16 cellular contexts compared by ENCODE assay signal in genomic region chr15:38283010-38283409, GRCh38. TPM values are rescaled to one million over a fixed set of nuclear protein-coding genes. Genes with fewer than 3 reads are reported as not detected.
DNase-seq lines count a peak whose midpoint lies in the region; ATAC-seq, FAIRE-seq and TF ChIP-seq lines count a peak whose summit lies in the region.
"Had no signal": no experiment of that assay in that cellular context is flagged by ENCODE, and none has a peak within 500 bp of the region (broad histone marks: within the 10 kb centered on the region; RNA-seq: fewer than 3 reads in every experiment).

No MANE protein-coding gene starts in this region.

- peak; percentile 5 for DNase-seq in NCI-H82 (lab: John Stamatoyannopoulos, UW)
- DNase-seq in NCI-H82 treated with DMSO at 0.1 percent for 48 hours (lab: John Stamatoyannopoulos, UW; ENCODE audit: unreplicated experiment) = no peak
- DNase-seq in GM12878 (ENCODE audit: low read depth, low spot score) = no peak
- DNase-seq in endodermal cell = no peak
- no peak for DNase-seq in medulla oblongata (ENCODE audit: extremely low spot score)
- DNase-seq in SHP77 (lab: John Stamatoyannopoulos, UW) = no peak
- DNase-seq: 8988T; ACHN; Calu3; CD4-positive, alpha-beta T cell; DMS 273 treated with DMSO at 0.1 percent for 48 hours; GOT3; H9 had no signal

- H3K4me1 Mint-ChIP-seq in endodermal cell = peaks cover 29% of the 10 kb centered on the region

- no peaks in the 10 kb centered on the region for H3K79me2 ChIP-seq in GM12878 (ENCODE audit: control insufficient read depth, insufficient read depth, low read length)

- no peak overlapping the region for H3K9ac ChIP-seq in GM12878 (ENCODE audit: control insufficient read depth, insufficient read depth, low read length)
- H3K9ac ChIP-seq in endodermal cell (ENCODE audit: extremely low read depth, low read length, poor library complexity, severe bottlenecking) = no peak overlapping the region
- H3K9ac ChIP-seq: BLaER1 treated with 17β-estradiol and CSF1 and Interleukin-3, amounts not matched to agents 10 nM and 100 nM had no signal

- no peak overlapping the region for H2AFZ ChIP-seq in GM12878 (ENCODE audit: control insufficient read depth, low read depth, low read length)

- no peaks in the 10 kb centered on the region for H3K36me3 ChIP-seq in GM12878 (ENCODE audit: control insufficient read depth in 2 of 2, insufficient read depth in 2 of 2, low read length in 1 of 2)
- H3K36me3 ChIP-seq in endodermal cell (ENCODE audit: control insufficient read depth, insufficient read depth, low read length) = peaks cover 22% of the 10 kb centered on the region

- H3K27ac ChIP-seq in GM12878 (ENCODE audit: control insufficient read depth, insufficient read depth) (no peak overlapping the region), endodermal cell (ENCODE audit: low read depth, low read length) (no peak overlapping the region)
- H3K27ac ChIP-seq: BLaER1 treated with 17β-estradiol and CSF1 and Interleukin-3, amounts not matched to agents 10 nM and 100 nM had no signal

- no peaks in the 10 kb centered on the region for H3K27me3 Mint-ChIP-seq in endodermal cell (ENCODE audit: insufficient read depth)

- H3K27ac Mint-ChIP-seq in endodermal cell = peak overlapping the region; percentile 11
- H3K27ac Mint-ChIP-seq: CD4-positive, alpha-beta T cell had no signal

- POLR2A ChIA-PET in GM12878 (lab: Charles Lee) = no interaction called here

- no peak for TF ChIP-seq RAD21 in GM12878 (IDR thresholded peaks at IDR 0.05; ENCODE audit: insufficient read depth, low read depth, low read length)

- no peak for TF ChIP-seq CTCF in GM12878 (IDR thresholded peaks at IDR 0.05 in 2 of 3, conservative IDR thresholded peaks at IDR 0.05 in 1 of 3; ENCODE audit: control insufficient read depth in 2 of 3, extremely low read depth in 1 of 3, insufficient read depth in 1 of 3, low read depth in 3 of 3, low read length in 3 of 3)
- no peak for TF ChIP-seq CTCF in endodermal cell (conservative IDR thresholded peaks at IDR 0.05)

- SMC1A ChIA-PET in GM12878 (lab: Charles Lee; ENCODE audit: uncharacterized antibody, unreplicated experiment) = interaction anchor here (1.1 to 1.9 kb wide), 4 partner anchors 10 to 18 kb away, joined by 3 to 9 read pairs (median 4); no protein-coding TSS in a partner anchor

- RAD21 ChIA-PET in GM12878 (lab: Charles Lee; ENCODE audit: unreplicated experiment) = no interaction called here

- no peak overlapping the region for H3K4me2 ChIP-seq in GM12878 (ENCODE audit: control insufficient read depth, insufficient read depth)

- H3K9me3 ChIP-seq in GM12878 (replicated peaks; ENCODE audit: control insufficient read depth, insufficient read depth, low read length) = no peaks in the 10 kb centered on the region
- peaks cover 9% of the 10 kb centered on the region for H3K9me3 ChIP-seq in endodermal cell (ENCODE audit: control insufficient read depth, low read length)

- TF ChIP-seq POLR2A in GM12878 (IDR thresholded peaks at IDR 0.05; ENCODE audit: low read depth, low read length) = no peak

- H3K36me3 Mint-ChIP-seq in endodermal cell (ENCODE audit: low read depth) = peaks cover 27% of the 10 kb centered on the region

- H3K4me1 ChIP-seq in GM12878 (ENCODE audit: control insufficient read depth, insufficient read depth, low read length) = no peaks in the 10 kb centered on the region
- peaks cover 20% of the 10 kb centered on the region for H3K4me1 ChIP-seq in endodermal cell (ENCODE audit: control insufficient read depth, insufficient read depth, low read length)

- H3K4me3 ChIP-seq in GM12878 = no peak overlapping the region
- H3K4me3 ChIP-seq in endodermal cell (ENCODE audit: low read length) = no peak overlapping the region
- H3K4me3 ChIP-seq: BLaER1 treated with 17β-estradiol and CSF1 and Interleukin-3, amounts not matched to agents 10 nM and 100 nM had no signal

- H3K27me3 ChIP-seq in GM12878 (replicated peaks in 1 of 2; ENCODE audit: control insufficient read depth in 2 of 2, insufficient read depth in 2 of 2, low read length in 1 of 2) = no peaks in the 10 kb centered on the region
- no peaks in the 10 kb centered on the region for H3K27me3 ChIP-seq in endodermal cell (ENCODE audit: control insufficient read depth, insufficient read depth, low read length, poor library complexity, severe bottlenecking)
- H3K27me3 ChIP-seq: BLaER1 treated with 17β-estradiol and CSF1 and Interleukin-3, amounts not matched to agents 10 nM and 100 nM had no signal

- no peak for FAIRE-seq in GM12878 (lab: Jason Lieb, UNC)
- FAIRE-seq: GM18507 had no signal

- no TSS peak for BruUV-seq in GM12878 (replicated peaks; lab: Mats Ljungman, UMichigan)

- peaks cover 2% of the 10 kb centered on the region for H3K9me3 Mint-ChIP-seq in endodermal cell
- H3K9me3 Mint-ChIP-seq: CD4-positive, alpha-beta T cell; H9 had no signal

- no peak for TF ChIP-seq EP300 in GM12878 (IDR thresholded peaks at IDR 0.05; ENCODE audit: borderline replicate concordance in 1 of 2, control insufficient read depth in 1 of 2, low read depth in 2 of 2, low read length in 2 of 2)

- in situ Hi-C loops in GM12878 (cut with MboI) = no loop called here

- no peak for ATAC-seq in GM12878
- no peak for ATAC-seq in GM18861 (IDR thresholded peaks at IDR 0.05; ENCODE audit: unreplicated experiment)

- no peak overlapping the region for H3K4me3 Mint-ChIP-seq in endodermal cell
- H3K4me3 Mint-ChIP-seq: CD4-positive, alpha-beta T cell; H9 had no signal

- CTCF ChIA-PET in GM12878 (lab: Yijun Ruan, JAX) = interaction anchor here (1.4 kb wide), 2 partner anchors 10 to 17 kb away, joined by 3 to 4 read pairs; no protein-coding TSS in a partner anchor

- 51% methylated on average over 8 of the region's 8 CpGs for WGBS in GM12878 (ENCODE audit: insufficient coverage, insufficient replicate concordance, low lambda C conversion rate, missing lambda C conversion rate)
- WGBS in endodermal cell (ENCODE audit: insufficient coverage in 1 of 2, insufficient read length in 1 of 2), 2 experiments = 74 to 75% methylated on average over 4 to 8 of the region's 8 CpGs

- intact Hi-C loops in GM12878 (cut with micrococcal nuclease; ENCODE audit: unreplicated experiment) = no loop called here

- H4K20me1 ChIP-seq in GM12878 (ENCODE audit: control insufficient read depth, insufficient read depth) = no peaks in the 10 kb centered on the region

TF ChIP-seq in GM12878, 131 proteins besides CTCF, POLR2A, EP300 and RAD21:
- TF ChIP-seq ZBTB33 (IDR thresholded peaks at IDR 0.05) (0 out of 2 replicates have a peak, but pooled peaks have one; percentile 29), HDGF (IDR thresholded peaks at IDR 0.05) (no peak)

RNA-seq across cellular contexts. Expression of gene SPRED1, which starts 30.4 kb away (rescaled TPM):
- total RNA-seq in GM12878 (2013; cell fraction: nucleolus; rRNA removed) = 19.0 and 20.9 TPM in 2 replicates
- total RNA-seq in GM12878 (2014; rRNA removed) (0.60 and 0.79 TPM in 2 replicates), GM12878 (2014; rRNA removed; fragmentation: Illumina TruSeq; extraction: Trizol) (0.31 and 0.78 TPM in 2 replicates), GM12878 (2021) (0.40 and 0.95 TPM in 2 replicates), endodermal cell (10 to 100 TPM; 50.8 to 61.7 TPM)
- polyA plus RNA-seq in GM12878 (2011; ENCODE audit: low read depth) = 0.60 TPM
- polyA plus RNA-seq in GM12878 (2011; rRNA removed) (2.6 and 5.3 TPM in 2 replicates), GM12878 (2014; fragmentation: Illumina TruSeq; extraction: Trizol) (0.24 and 0.48 TPM in 2 replicates), GM12878 (2014; fragmentation: Nextera tagmentation; extraction: Ambion mirVana) (under 1 TPM; 0.08 to 0.13 TPM), GM12878 (2014; rRNA removed) (0.13 and 0.36 TPM in 2 replicates), GM12878 (2016; fragmentation: Nextera tagmentation; extraction: Ambion mirVana) (under 1 TPM; 0.19 to 0.20 TPM)
- 0.87 and 1.1 TPM in 2 replicates for polyA plus RNA-seq in GM12878 (2011; cell fraction: cytosol; rRNA removed)
- polyA plus RNA-seq in GM12878 (2011; cell fraction: nucleus; rRNA removed) = 3.7 and 3.8 TPM in 2 replicates
- polyA plus RNA-seq in GM12878 (2012) = 0.64 and 1.0 TPM in 2 replicates
- 4.3 and 4.8 TPM in 2 replicates for polyA minus RNA-seq in GM12878 (2011; rRNA and poly(A)+ RNA removed)
- polyA minus RNA-seq in GM12878 (2011; cell fraction: cytosol; rRNA and poly(A)+ RNA removed) = 1.1 and 4.1 TPM in 2 replicates
- polyA minus RNA-seq in GM12878 (2011; cell fraction: nucleus; rRNA and poly(A)+ RNA removed) = 6.5 and 14.2 TPM in 2 replicates
- polyA plus RNA-seq in endodermal cell (2013, experiment 1 of 2) = 40.7 TPM
- polyA plus RNA-seq in endodermal cell (2013, experiment 2 of 2) = 43.1 TPM
